1 cellular context compared by ENCODE assay signal in the genomic region with DNA sequence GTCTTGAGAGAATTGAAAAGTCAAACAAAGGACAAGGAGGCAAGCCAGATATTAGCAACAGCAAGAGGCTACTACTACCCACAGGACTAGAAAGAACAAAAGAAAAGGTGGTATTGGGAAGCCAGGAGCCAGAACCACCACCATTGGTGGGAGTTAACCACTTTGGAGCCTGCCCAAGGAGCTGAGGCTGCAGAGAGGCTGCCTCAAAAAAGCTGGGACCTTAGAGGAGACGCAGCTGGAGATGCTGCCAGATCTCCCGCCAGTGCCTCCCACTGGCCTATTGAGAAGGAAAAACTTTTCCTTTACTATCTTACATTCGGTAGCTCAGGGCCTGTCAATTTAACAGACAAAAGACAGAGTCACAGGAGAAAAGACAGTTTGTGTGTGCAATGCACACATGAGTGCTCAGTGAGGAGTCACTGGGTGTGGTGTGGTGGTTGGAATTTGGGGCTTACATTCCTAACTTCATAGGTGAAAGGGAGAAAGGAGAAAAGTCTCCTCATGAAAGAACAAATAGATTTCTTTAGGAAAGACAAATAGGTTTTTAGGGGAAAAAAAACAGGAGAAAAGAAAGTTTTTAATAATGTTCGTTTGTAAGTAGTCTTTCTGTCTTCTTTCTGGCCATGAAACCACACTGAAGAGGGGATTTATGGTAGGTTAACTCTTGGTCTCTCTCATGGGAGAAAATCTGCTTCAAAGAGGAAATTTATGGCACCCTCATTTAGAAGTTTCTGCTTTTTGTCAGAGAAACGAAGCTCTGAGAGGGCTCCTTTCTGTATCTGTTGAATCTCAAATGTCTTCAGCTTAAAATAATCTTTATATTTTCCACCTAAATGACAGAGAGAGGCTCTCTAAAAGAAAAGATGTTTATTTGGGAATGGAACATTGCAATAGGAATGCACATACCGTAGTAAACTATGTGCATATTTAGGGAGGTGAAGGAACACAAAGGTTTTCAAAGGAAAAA.
A peak's percentile ranks its signal among the peaks of the same experiment; 100 is the strongest.
TF ChIP-seq lines count a peak whose summit lies in the region.

No MANE protein-coding gene starts in this region.

TF ChIP-seq in GM23338, 12 proteins besides CTCF, POLR2A, EP300 and RAD21 (continued from another document):
- TF ChIP-seq, protein P1, sequence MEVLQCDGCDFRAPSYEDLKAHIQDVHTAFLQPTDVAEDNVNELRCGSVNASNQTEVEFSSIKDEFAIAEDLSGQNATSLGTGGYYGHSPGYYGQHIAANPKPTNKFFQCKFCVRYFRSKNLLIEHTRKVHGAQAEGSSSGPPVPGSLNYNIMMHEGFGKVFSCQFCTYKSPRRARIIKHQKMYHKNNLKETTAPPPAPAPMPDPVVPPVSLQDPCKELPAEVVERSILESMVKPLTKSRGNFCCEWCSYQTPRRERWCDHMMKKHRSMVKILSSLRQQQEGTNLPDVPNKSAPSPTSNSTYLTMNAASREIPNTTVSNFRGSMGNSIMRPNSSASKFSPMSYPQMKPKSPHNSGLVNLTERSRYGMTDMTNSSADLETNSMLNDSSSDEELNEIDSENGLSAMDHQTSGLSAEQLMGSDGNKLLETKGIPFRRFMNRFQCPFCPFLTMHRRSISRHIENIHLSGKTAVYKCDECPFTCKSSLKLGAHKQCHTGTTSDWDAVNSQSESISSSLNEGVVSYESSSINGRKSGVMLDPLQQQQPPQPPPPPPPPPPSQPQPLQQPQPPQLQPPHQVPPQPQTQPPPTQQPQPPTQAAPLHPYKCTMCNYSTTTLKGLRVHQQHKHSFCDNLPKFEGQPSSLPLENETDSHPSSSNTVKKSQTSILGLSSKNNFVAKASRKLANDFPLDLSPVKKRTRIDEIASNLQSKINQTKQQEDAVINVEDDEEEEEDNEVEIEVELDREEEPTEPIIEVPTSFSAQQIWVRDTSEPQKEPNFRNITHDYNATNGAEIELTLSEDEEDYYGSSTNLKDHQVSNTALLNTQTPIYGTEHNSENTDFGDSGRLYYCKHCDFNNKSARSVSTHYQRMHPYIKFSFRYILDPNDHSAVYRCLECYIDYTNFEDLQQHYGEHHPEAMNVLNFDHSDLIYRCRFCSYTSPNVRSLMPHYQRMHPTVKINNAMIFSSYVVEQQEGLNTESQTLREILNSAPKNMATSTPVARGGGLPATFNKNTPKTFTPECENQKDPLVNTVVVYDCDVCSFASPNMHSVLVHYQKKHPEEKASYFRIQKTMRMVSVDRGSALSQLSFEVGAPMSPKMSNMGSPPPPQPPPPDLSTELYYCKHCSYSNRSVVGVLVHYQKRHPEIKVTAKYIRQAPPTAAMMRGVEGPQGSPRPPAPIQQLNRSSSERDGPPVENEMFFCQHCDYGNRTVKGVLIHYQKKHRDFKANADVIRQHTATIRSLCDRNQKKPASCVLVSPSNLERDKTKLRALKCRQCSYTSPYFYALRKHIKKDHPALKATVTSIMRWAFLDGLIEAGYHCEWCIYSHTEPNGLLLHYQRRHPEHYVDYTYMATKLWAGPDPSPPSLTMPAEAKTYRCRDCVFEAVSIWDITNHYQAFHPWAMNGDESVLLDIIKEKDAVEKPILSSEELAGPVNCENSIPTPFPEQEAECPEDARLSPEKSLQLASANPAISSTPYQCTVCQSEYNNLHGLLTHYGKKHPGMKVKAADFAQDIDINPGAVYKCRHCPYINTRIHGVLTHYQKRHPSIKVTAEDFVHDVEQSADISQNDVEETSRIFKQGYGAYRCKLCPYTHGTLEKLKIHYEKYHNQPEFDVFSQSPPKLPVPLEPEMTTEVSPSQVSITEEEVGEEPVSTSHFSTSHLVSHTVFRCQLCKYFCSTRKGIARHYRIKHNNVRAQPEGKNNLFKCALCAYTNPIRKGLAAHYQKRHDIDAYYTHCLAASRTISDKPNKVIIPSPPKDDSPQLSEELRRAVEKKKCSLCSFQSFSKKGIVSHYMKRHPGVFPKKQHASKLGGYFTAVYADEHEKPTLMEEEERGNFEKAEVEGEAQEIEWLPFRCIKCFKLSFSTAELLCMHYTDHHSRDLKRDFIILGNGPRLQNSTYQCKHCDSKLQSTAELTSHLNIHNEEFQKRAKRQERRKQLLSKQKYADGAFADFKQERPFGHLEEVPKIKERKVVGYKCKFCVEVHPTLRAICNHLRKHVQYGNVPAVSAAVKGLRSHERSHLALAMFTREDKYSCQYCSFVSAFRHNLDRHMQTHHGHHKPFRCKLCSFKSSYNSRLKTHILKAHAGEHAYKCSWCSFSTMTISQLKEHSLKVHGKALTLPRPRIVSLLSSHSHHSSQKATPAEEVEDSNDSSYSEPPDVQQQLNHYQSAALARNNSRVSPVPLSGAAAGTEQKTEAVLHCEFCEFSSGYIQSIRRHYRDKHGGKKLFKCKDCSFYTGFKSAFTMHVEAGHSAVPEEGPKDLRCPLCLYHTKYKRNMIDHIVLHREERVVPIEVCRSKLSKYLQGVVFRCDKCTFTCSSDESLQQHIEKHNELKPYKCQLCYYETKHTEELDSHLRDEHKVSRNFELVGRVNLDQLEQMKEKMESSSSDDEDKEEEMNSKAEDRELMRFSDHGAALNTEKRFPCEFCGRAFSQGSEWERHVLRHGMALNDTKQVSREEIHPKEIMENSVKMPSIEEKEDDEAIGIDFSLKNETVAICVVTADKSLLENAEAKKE (CRISPR knock-in tag; IDR thresholded peaks at IDR 0.05): 0 out of 2 replicates have a peak, but pooled peaks have one; percentile 29
- TF ChIP-seq, protein P2, sequence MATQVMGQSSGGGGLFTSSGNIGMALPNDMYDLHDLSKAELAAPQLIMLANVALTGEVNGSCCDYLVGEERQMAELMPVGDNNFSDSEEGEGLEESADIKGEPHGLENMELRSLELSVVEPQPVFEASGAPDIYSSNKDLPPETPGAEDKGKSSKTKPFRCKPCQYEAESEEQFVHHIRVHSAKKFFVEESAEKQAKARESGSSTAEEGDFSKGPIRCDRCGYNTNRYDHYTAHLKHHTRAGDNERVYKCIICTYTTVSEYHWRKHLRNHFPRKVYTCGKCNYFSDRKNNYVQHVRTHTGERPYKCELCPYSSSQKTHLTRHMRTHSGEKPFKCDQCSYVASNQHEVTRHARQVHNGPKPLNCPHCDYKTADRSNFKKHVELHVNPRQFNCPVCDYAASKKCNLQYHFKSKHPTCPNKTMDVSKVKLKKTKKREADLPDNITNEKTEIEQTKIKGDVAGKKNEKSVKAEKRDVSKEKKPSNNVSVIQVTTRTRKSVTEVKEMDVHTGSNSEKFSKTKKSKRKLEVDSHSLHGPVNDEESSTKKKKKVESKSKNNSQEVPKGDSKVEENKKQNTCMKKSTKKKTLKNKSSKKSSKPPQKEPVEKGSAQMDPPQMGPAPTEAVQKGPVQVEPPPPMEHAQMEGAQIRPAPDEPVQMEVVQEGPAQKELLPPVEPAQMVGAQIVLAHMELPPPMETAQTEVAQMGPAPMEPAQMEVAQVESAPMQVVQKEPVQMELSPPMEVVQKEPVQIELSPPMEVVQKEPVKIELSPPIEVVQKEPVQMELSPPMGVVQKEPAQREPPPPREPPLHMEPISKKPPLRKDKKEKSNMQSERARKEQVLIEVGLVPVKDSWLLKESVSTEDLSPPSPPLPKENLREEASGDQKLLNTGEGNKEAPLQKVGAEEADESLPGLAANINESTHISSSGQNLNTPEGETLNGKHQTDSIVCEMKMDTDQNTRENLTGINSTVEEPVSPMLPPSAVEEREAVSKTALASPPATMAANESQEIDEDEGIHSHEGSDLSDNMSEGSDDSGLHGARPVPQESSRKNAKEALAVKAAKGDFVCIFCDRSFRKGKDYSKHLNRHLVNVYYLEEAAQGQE (IDR thresholded peaks at IDR 0.05; ENCODE audit: unreplicated experiment): no peak
- TF ChIP-seq EZH2phosphoT487 (IDR thresholded peaks at IDR 0.05; ENCODE audit: unreplicated experiment) (no peak), ZNF114 (CRISPR knock-in tag; IDR thresholded peaks at IDR 0.05) (no peak)
